ENCODE assay signal across 12 cellular contexts in genomic region chr1:9269721-9270120, GRCh38.
"Had no signal": no experiment of that assay in that cellular context is flagged by ENCODE, and none has a peak within 500 bp of the region (broad histone marks: within the 10 kb centered on the region; RNA-seq: fewer than 3 reads in every experiment).

No MANE protein-coding gene starts in this region.

- H3K27ac ChIP-seq: breast epithelium, ovary, tibial nerve had no signal

- H3K9me3 ChIP-seq: breast epithelium, ovary, tibial nerve had no signal

- H3K27me3 ChIP-seq: breast epithelium, dorsolateral prefrontal cortex, ovary, tibial nerve had no signal

- H3K4me3 ChIP-seq: breast epithelium, dorsolateral prefrontal cortex, ovary, tibial nerve had no signal

- DNase-seq: activated naive CD4-positive, alpha-beta T cell; activated T-cell treated with anti-CD3 and anti-CD28 coated beads for 4 hours; anterior cingulate cortex; hypothalamus; kidney; ovary; stimulated activated CD4-positive, alpha-beta T cell treated with anti-CD3 and anti-CD28 coated beads, Interleukin-4, amount 100 ng/mL, for 4 hours; stimulated activated CD8-positive, alpha-beta memory T cell treated with anti-CD3 and anti-CD28 coated beads, Interleukin-4, amount 100 ng/mL, for 48 hours; stimulated activated naive CD4-positive, alpha-beta T cell treated with Interleukin-2 at 50 U/mL for 16 hours had no signal

- H3K4me1 ChIP-seq: breast epithelium had no signal

- H3K36me3 ChIP-seq: breast epithelium, ovary had no signal
